16 cellular contexts compared by ENCODE assay signal in genomic region chr6:105851181-105851580, GRCh38.
DNase-seq lines count a peak whose midpoint lies in the region; ATAC-seq and TF ChIP-seq lines count a peak whose summit lies in the region.
"Had no signal": no experiment of that assay in that cellular context is flagged by ENCODE, and none has a peak within 500 bp of the region (broad histone marks: within the 10 kb centered on the region; RNA-seq: fewer than 3 reads in every experiment).

No MANE protein-coding gene starts in this region.

- no peaks in the 10 kb centered on the region for H3K27me3 ChIP-seq in BJ (ENCODE audit: control insufficient read depth, insufficient read depth, low read length)
- H3K27me3 ChIP-seq: BE2C, tibial nerve had no signal

- H3K27ac ChIP-seq in substantia nigra (ENCODE audit: low read depth, low read length, poor library complexity, severe bottlenecking): no peak overlapping the region
- H3K27ac ChIP-seq: tibial nerve had no signal

- no peaks in the 10 kb centered on the region for H3K36me3 ChIP-seq in BJ (ENCODE audit: control insufficient read depth, insufficient read depth, low read length)
- H3K36me3 ChIP-seq: BE2C, tibial nerve had no signal

- POLR2A ChIA-PET in BJ (lab: Charles Lee): interaction anchor here (0.6 kb wide), 1 partner anchor 233 kb away, joined by 3 read pairs; no protein-coding TSS in a partner anchor

- DNase-seq in BJ (ENCODE audit: low read depth): peak; percentile 18
- peak; percentile 69 for DNase-seq in NCI-H524 treated with DMSO at 0.1 percent for 48 hours (lab: John Stamatoyannopoulos, UW)
- peak; percentile 61 for DNase-seq in fibroblast of mammary gland (ENCODE audit: low read depth)
- DNase-seq in myocyte (ENCODE audit: low read depth): peak; percentile 12
- DNase-seq in activated gamma-delta T cell treated with Interleukin-2 at 50 U/mL for 16 hours: no peak
- no peak for DNase-seq in substantia nigra (lab: John Stamatoyannopoulos, UW)
- DNase-seq: activated CD4-positive, alpha-beta T cell treated with anti-CD3 and anti-CD28 coated beads, Interleukin-2, amount 10 ng/mL, durations not matched to agents 7 days and 5 days; activated T-cell treated with anti-CD3 and anti-CD28 coated beads, Interleukin-2, amount 50 U/mL, for 48 hours; BE2C; erythroblast; NCI-H1105 treated with DMSO at 0.1 percent for 48 hours; NCI-H510A had no signal

- CTCF ChIA-PET in BJ (lab: Yijun Ruan, JAX): no interaction called here

- TF ChIP-seq CTCF in BJ (IDR thresholded peaks at IDR 0.05; ENCODE audit: insufficient read depth, low read depth, low read length): no peak
- no peak for TF ChIP-seq CTCF in fibroblast of mammary gland (conservative IDR thresholded peaks at IDR 0.05; ENCODE audit: control insufficient read depth, insufficient read depth, low read depth, low read length)

- H3K4me3 ChIP-seq in BJ (ENCODE audit: low read depth, low read length) (no peak overlapping the region), fibroblast of mammary gland (ENCODE audit: control insufficient read depth, low read depth, low read length) (no peak overlapping the region)
- H3K4me3 ChIP-seq: GM12878, tibial nerve had no signal

- ATAC-seq in GM19397 (IDR thresholded peaks at IDR 0.05; ENCODE audit: unreplicated experiment) (no peak), HG03159 (IDR thresholded peaks at IDR 0.05; ENCODE audit: unreplicated experiment) (no peak)
- ATAC-seq: GM12878 had no signal

Comparison
In these comparisons a context has a peak if more than half of its experiments do, and no peak if none do; other contexts are left out.
1. DNase-seq: peak in BJ (single experiment), NCI-H524 treated with DMSO at 0.1 percent for 48 hours (single experiment), fibroblast of mammary gland (single experiment) and myocyte (single experiment); none in activated gamma-delta T cell treated with Interleukin-2 at 50 U/mL for 16 hours (single experiment) and substantia nigra (0 of 49).